ENCODE assay signal across 8 cellular contexts in the genomic region with DNA sequence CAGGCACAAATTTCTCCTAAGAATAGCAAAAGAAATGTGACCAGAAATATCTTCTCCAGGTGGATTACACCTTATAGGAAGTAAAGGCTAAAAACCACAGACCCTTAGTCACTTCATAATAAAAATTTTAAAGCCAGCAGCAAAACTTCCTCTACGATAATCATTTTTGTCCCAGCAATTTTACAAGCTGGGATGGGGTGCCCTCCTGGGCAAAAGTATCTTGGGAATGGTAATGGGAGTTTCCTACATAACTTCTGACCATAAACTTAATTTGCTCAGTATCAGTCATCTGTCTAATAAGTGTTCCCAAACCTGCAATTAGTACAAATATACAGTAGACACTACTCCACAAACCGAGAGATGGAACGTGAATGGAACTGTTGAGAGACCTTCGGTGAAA. TPM values are rescaled to one million over a fixed set of nuclear protein-coding genes. Genes with fewer than 3 reads are reported as not detected.
DNase-seq lines count a peak whose midpoint lies in the region; ATAC-seq and TF ChIP-seq lines count a peak whose summit lies in the region.

No MANE protein-coding gene starts in this region.

- no peaks in the 10 kb centered on the region for H3K27me3 Mint-ChIP-seq in central memory CD8-positive, alpha-beta T cell
- H3K27me3 Mint-ChIP-seq in naive B cell: no peaks in the 10 kb centered on the region

- no peak overlapping the region for H3K4me3 Mint-ChIP-seq in central memory CD8-positive, alpha-beta T cell
- H3K4me3 Mint-ChIP-seq in naive B cell: peak overlapping the region in 7 of 8 donors; percentile 95 to 99 (median 97)

- H3K9me3 Mint-ChIP-seq in central memory CD8-positive, alpha-beta T cell: no peaks in the 10 kb centered on the region
- H3K9me3 Mint-ChIP-seq in naive B cell: no peaks in the 10 kb centered on the region

- no peak for TF ChIP-seq CTCF in AG04449 (IDR thresholded peaks at IDR 0.05; ENCODE audit: insufficient read depth, low read length, missing control alignments)

- no peak for ATAC-seq in central memory CD8-positive, alpha-beta T cell (replicated peaks; ENCODE audit: extremely low read depth, poor library complexity, severe bottlenecking)
- ATAC-seq in naive B cell (ENCODE audit: low read depth in 2 of 2): no peak
- ATAC-seq in HG03378 (IDR thresholded peaks at IDR 0.05; ENCODE audit: unreplicated experiment): no peak
- ATAC-seq in GM21619 (IDR thresholded peaks at IDR 0.05; ENCODE audit: unreplicated experiment): no peak

- CTCF ChIA-PET in AG04449 (lab: Yijun Ruan, JAX): interaction anchor here (0.6 to 19.7 kb wide), 8 partner anchors 11 to 287 kb away, joined by 3 to 1065 read pairs (median 3); partner anchors contain the start of genes NEK8, SDF2 and TLCD1

- POLR2A ChIA-PET in AG04449 (lab: Yijun Ruan, JAX): interaction anchor here (0.6 kb wide), 1 partner anchor 192 kb away, joined by 3 read pairs; no protein-coding TSS in a partner anchor

- DNase-seq in AG04449 (ENCODE audit: low read depth, low spot score): no peak
- DNase-seq in Jurkat, Clone E6-1 (ENCODE audit: low read depth, low spot score): no peak
- no peak for DNase-seq in central memory CD8-positive, alpha-beta T cell (ENCODE audit: low spot score in 2 of 2)
- no peak for DNase-seq in naive B cell
- DNase-seq in GOT3 (lab: John Stamatoyannopoulos, UW): no peak
- DNase-seq in stimulated activated CD4-positive, alpha-beta T cell treated with anti-CD3 and anti-CD28 coated beads, Interleukin-1b, Interleukin-23, amount 100 ng/mL, for 48 hours: no peak

- peak overlapping the region; percentile 97 for H3K27ac Mint-ChIP-seq in central memory CD8-positive, alpha-beta T cell (ENCODE audit: low read depth)
- H3K27ac Mint-ChIP-seq in naive B cell: peak overlapping the region; percentile 42 to 96 (median 95)

- peaks cover 22% of the 10 kb centered on the region for H3K36me3 Mint-ChIP-seq in central memory CD8-positive, alpha-beta T cell (ENCODE audit: insufficient read depth)
- H3K36me3 Mint-ChIP-seq in naive B cell: no peaks in the 10 kb centered on the region

- peak overlapping the region; percentile 89 for H3K4me3 ChIP-seq in AG04449 (ENCODE audit: low read depth, low read length)
- H3K4me3 ChIP-seq in Jurkat, Clone E6-1 (ENCODE audit: low read length): peak overlapping the region; percentile 93

- H3K4me1 Mint-ChIP-seq in central memory CD8-positive, alpha-beta T cell: peaks cover 41% of the 10 kb centered on the region
- H3K4me1 Mint-ChIP-seq in naive B cell: peaks cover 22 to 58% (median 43%) of the 10 kb centered on the region in 3 donors

RNA-seq across cellular contexts. Expression of gene PHF12, which starts 3.0 kb away (rescaled TPM):
- 56.4 TPM for polyA plus RNA-seq in Jurkat, Clone E6-1 (2012; ENCODE audit: insufficient read depth, insufficient read length)
- 10 to 100 TPM in 1 of 6 donors, 1 to 10 TPM in 4, under 1 TPM in 1; 0.71 to 11.8 (median 5.5) TPM for polyA plus RNA-seq in naive B cell (ENCODE audit: low read depth in 6 of 6)

RNA-seq across cellular contexts. Expression of gene DHRS13, which starts 45.5 kb away (rescaled TPM):
- polyA plus RNA-seq in Jurkat, Clone E6-1 (2012; ENCODE audit: insufficient read depth, insufficient read length): 13.9 TPM
- 10 to 100 TPM in 5 of 6 donors, 1 to 10 TPM in 1; 9.4 to 17.3 (median 11.5) TPM for polyA plus RNA-seq in naive B cell (ENCODE audit: low read depth in 6 of 6)

RNA-seq across cellular contexts. Expression of gene FLOT2, which starts 50.8 kb away (rescaled TPM):
- polyA plus RNA-seq in Jurkat, Clone E6-1 (2012; ENCODE audit: insufficient read depth, insufficient read length): 92.1 TPM
- polyA plus RNA-seq in naive B cell (ENCODE audit: low read depth in 6 of 6): 100 to 1,000 TPM; 431 to 655 (median 460) TPM

RNA-seq across cellular contexts. Expression of gene SEZ6, which starts 57.5 kb away (rescaled TPM):
- polyA plus RNA-seq in Jurkat, Clone E6-1 (2012; ENCODE audit: insufficient read depth, insufficient read length): not detected
- polyA plus RNA-seq in naive B cell (ENCODE audit: low read depth in 6 of 6): 1 to 10 TPM in 5 of 6 donors, under 1 TPM in 1; 0.41 to 3.6 (median 1.7) TPM
